In genomic region chr9:137296214-137297059, GRCh38 we compare ENCODE assay signal across 7 cellular contexts. TPM values are rescaled to one million over a fixed set of nuclear protein-coding genes. Genes with fewer than 3 reads are reported as not detected.
DNase-seq lines count a peak whose midpoint lies in the region; ATAC-seq, FAIRE-seq and TF ChIP-seq lines count a peak whose summit lies in the region.

No MANE protein-coding gene starts in this region.

- H3K4me3 Mint-ChIP-seq in stimulated activated naive B cell treated with anti-CD40 and anti-IgM and Interleukin-4, amounts not matched to agents 10 μg/mL and 1 μg/mL and 100 μg/mL, for 72 hours: peak overlapping the region; percentile 74 to 84

- peaks cover 25% of the 10 kb centered on the region for H3K4me1 ChIP-seq in NT2/D1 (ENCODE audit: insufficient read depth, insufficient read length)
- peaks cover 4 to 23% of the 10 kb centered on the region in 2 donors for H3K4me1 ChIP-seq in breast epithelium
- H3K4me1 ChIP-seq in kidney (ENCODE audit: control insufficient read depth in 1 of 2, insufficient read depth in 1 of 2, low read depth in 1 of 2, low read length in 2 of 2): peaks cover 0 to 8% of the 10 kb centered on the region in 2 donors

- ATAC-seq in stimulated activated naive B cell treated with anti-CD40 and anti-IgM and Interleukin-4, amounts not matched to agents 10 μg/mL and 1 μg/mL and 100 μg/mL, for 72 hours (replicated peaks): no peak
- no peak for ATAC-seq in GM21723 (IDR thresholded peaks at IDR 0.05; ENCODE audit: unreplicated experiment)
- no peak for ATAC-seq in GM18502 (IDR thresholded peaks at IDR 0.05; ENCODE audit: poor library complexity, unreplicated experiment)

- H3K27me3 Mint-ChIP-seq in stimulated activated naive B cell treated with anti-CD40 and anti-IgM and Interleukin-4, amounts not matched to agents 10 μg/mL and 1 μg/mL and 100 μg/mL, for 72 hours: peaks cover 35 to 49% of the 10 kb centered on the region in 2 donors

- H3K27ac ChIP-seq in breast epithelium: peak overlapping the region; percentile 10 to 88
- peak overlapping the region; percentile 75 to 88 for H3K27ac ChIP-seq in kidney (ENCODE audit: low read depth in 2 of 2, low read length in 2 of 2)

- TF ChIP-seq CTCF in breast epithelium (IDR thresholded peaks at IDR 0.05) (no peak), kidney (IDR thresholded peaks at IDR 0.05; ENCODE audit: borderline replicate concordance, extremely low read depth, insufficient read depth) (no peak)

- H3K9me3 ChIP-seq in NT2/D1 (ENCODE audit: insufficient read depth, low read length) (peaks cover 5% of the 10 kb centered on the region; the same call in 1 of the 2 replicates), breast epithelium (no peaks in the 10 kb centered on the region), kidney (ENCODE audit: control insufficient read depth in 1 of 2, low read length in 2 of 2) (peaks cover 0 to 4% of the 10 kb centered on the region in 2 donors)

- intact Hi-C loops in breast epithelium (cut with DNase I; ENCODE audit: low total_unique reads) (no loop called here), kidney (cut with DNase I) (loop anchor here (5.0 to 10.0 kb wide), 2 partner anchors 111 to 228 kb away; no protein-coding TSS in a partner anchor)

- H3K27ac Mint-ChIP-seq in stimulated activated naive B cell treated with anti-CD40 and anti-IgM and Interleukin-4, amounts not matched to agents 10 μg/mL and 1 μg/mL and 100 μg/mL, for 72 hours: no peak overlapping the region

- FAIRE-seq in kidney (lab: Jason Lieb, UNC): no peak

- H3K4me1 Mint-ChIP-seq in stimulated activated naive B cell treated with anti-CD40 and anti-IgM and Interleukin-4, amounts not matched to agents 10 μg/mL and 1 μg/mL and 100 μg/mL, for 72 hours: peaks cover 14 to 27% of the 10 kb centered on the region in 2 donors

- H3K27me3 ChIP-seq in NT2/D1 (ENCODE audit: insufficient read depth, insufficient read length): peaks cover 18% of the 10 kb centered on the region
- H3K27me3 ChIP-seq in breast epithelium: no peaks in the 10 kb centered on the region

- H3K36me3 ChIP-seq in NT2/D1 (ENCODE audit: insufficient read depth, insufficient read length, low read length) (peaks cover 7% of the 10 kb centered on the region), breast epithelium (no peaks in the 10 kb centered on the region), kidney (ENCODE audit: control insufficient read depth in 1 of 2, insufficient read depth in 2 of 2, low read length in 2 of 2) (no peaks in the 10 kb centered on the region)

- no peak for TF ChIP-seq POLR2A in breast epithelium (IDR thresholded peaks at IDR 0.05)

- H3K9me3 Mint-ChIP-seq in stimulated activated naive B cell treated with anti-CD40 and anti-IgM and Interleukin-4, amounts not matched to agents 10 μg/mL and 1 μg/mL and 100 μg/mL, for 72 hours: no peaks in the 10 kb centered on the region

- DNase-seq in NT2/D1 (ENCODE audit: low read depth, low spot score) (no peak), breast epithelium (ENCODE audit: low spot score in 2 of 2) (no peak), kidney (no peak), NCI-H1436 (lab: John Stamatoyannopoulos, UW) (no peak)
- DNase-seq in stimulated activated naive B cell treated with anti-CD40 and anti-IgM and Interleukin-4, amounts not matched to agents 10 μg/mL and 1 μg/mL and 100 μg/mL, for 72 hours: no peak

- no peaks in the 10 kb centered on the region for H3K36me3 Mint-ChIP-seq in stimulated activated naive B cell treated with anti-CD40 and anti-IgM and Interleukin-4, amounts not matched to agents 10 μg/mL and 1 μg/mL and 100 μg/mL, for 72 hours

- H3K4me3 ChIP-seq in NT2/D1 (ENCODE audit: insufficient read length, low read depth) (peak overlapping the region; percentile 29), breast epithelium (peak overlapping the region; percentile 16 to 82 (median 52)), kidney (ENCODE audit: low read length in 2 of 2) (peak overlapping the region; percentile 42 to 43)

- H3K9ac ChIP-seq in NT2/D1 (ENCODE audit: insufficient read length, low read depth) (peak overlapping the region; percentile 62), kidney (ENCODE audit: low read length in 2 of 2) (peak overlapping the region; percentile 10 to 51)

RNA-seq across cellular contexts. Expression of gene NRARP, which starts 5.6 kb away (rescaled TPM):
- total RNA-seq in breast epithelium: 1 to 10 TPM; 2.1 to 6.9 (median 3.5) TPM
- total RNA-seq in kidney: 4.7 TPM
- 1.7 TPM for polyA plus RNA-seq in kidney (ENCODE audit: insufficient read depth, low read depth, low replicate concordance)

RNA-seq across cellular contexts. Expression of gene TOR4A, which starts 18.9 kb away (rescaled TPM):
- total RNA-seq in breast epithelium: 1 to 10 TPM; 2.9 to 5.4 (median 3.7) TPM
- total RNA-seq in kidney: 23.8 TPM
- 4.9 TPM for polyA plus RNA-seq in kidney (ENCODE audit: insufficient read depth, low read depth, low replicate concordance)

RNA-seq across cellular contexts. Expression of gene NELFB, which starts 41.3 kb away (rescaled TPM):
- total RNA-seq in breast epithelium (10 to 100 TPM; 32.6 to 39.2 (median 38.7) TPM), kidney (57.3 TPM)
- 43.8 TPM for polyA plus RNA-seq in kidney (ENCODE audit: insufficient read depth, low read depth, low replicate concordance)

RNA-seq across cellular contexts. Expression of gene STPG3, which starts 45.4 kb away (rescaled TPM):
- total RNA-seq in breast epithelium (not detected), kidney (0.38 TPM)
- polyA plus RNA-seq in kidney (ENCODE audit: insufficient read depth, low read depth, low replicate concordance): not detected

RNA-seq across cellular contexts. Expression of gene TUBB4B, which starts 55.4 kb away (rescaled TPM):
- total RNA-seq in breast epithelium (100 to 1,000 TPM; 112 to 188 (median 183) TPM), kidney (258 TPM)
- polyA plus RNA-seq in kidney (ENCODE audit: insufficient read depth, low read depth, low replicate concordance): 394 TPM
